17 cellular contexts compared by ENCODE assay signal in the genomic region with DNA sequence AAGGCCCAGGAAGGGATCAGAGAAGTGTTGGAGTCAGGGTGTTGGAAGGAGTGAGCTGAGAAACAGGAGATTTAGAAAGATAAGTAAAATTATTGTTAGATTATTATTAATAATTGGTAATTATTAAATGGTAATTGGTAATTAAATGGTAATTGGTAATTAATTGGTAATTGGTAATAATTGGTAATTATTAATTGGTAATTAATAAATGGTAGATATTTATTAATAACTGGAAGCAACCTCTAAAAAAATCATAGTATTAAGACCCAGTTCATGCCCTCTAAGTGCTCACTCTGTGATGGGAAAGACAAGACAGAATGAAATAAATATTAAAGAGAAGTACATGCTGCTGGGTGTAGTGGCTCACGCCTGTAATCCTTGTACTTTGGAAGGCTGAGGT. TPM values are rescaled to one million over a fixed set of nuclear protein-coding genes. Genes with fewer than 3 reads are reported as not detected.
DNase-seq lines count a peak whose midpoint lies in the region; ATAC-seq and TF ChIP-seq lines count a peak whose summit lies in the region.
"Had no signal": no experiment of that assay in that cellular context is flagged by ENCODE, and none has a peak within 500 bp of the region (broad histone marks: within the 10 kb centered on the region; RNA-seq: fewer than 3 reads in every experiment).

No MANE protein-coding gene starts in this region.

- H3K9ac ChIP-seq in H9 (ENCODE audit: extremely low read depth, insufficient read length, low read length) = no peak overlapping the region
- H3K9ac ChIP-seq: BLaER1 treated with 17β-estradiol and CSF1 and Interleukin-3, amounts not matched to agents 10 nM and 100 nM had no signal

- no peak overlapping the region for H3K18ac ChIP-seq in H9 (ENCODE audit: insufficient read length, low read depth, low read length)

- no peak overlapping the region for H2BK5ac ChIP-seq in H9 (ENCODE audit: insufficient read length, low read length)

- peak overlapping the region; percentile 14 for H2AFZ ChIP-seq in H9 (ENCODE audit: low read length)

- H4K91ac ChIP-seq in H9 (ENCODE audit: insufficient read length, low read depth, low read length) = no peak overlapping the region

- no peak overlapping the region for H4K5ac ChIP-seq in H9 (ENCODE audit: insufficient read length, low read depth, low read length)

- no peaks in the 10 kb centered on the region for H3K4me1 ChIP-seq in H9 (ENCODE audit: insufficient read depth, low read length)
- H3K4me1 ChIP-seq: Caco-2 had no signal

- H3K56ac ChIP-seq in H9 (ENCODE audit: insufficient read length, low read depth, low read length) = no peak overlapping the region

- no CpG with 5 or more reads among the region's 1 CpG for WGBS in H9 (ENCODE audit: extremely low coverage, insufficient read length, low lambda C conversion rate)

- no peak overlapping the region for H3K27ac Mint-ChIP-seq in H9
- no peak overlapping the region for H3K27ac Mint-ChIP-seq in WTC11
- H3K27ac Mint-ChIP-seq: B cell; CD4-positive, alpha-beta T cell; CD8-positive, alpha-beta T cell had no signal

- no peak overlapping the region for H3T11ph ChIP-seq in H9 (ENCODE audit: low read length)

- no peaks in the 10 kb centered on the region for H4K20me1 ChIP-seq in H9 (ENCODE audit: control insufficient read depth, insufficient read depth, insufficient read length)
- H4K20me1 ChIP-seq: BLaER1 treated with 17β-estradiol and CSF1 and Interleukin-3, amounts not matched to agents 10 nM and 100 nM had no signal

- H3K4me1 Mint-ChIP-seq in H9 (no peaks in the 10 kb centered on the region; a peak in 1 of 4 replicates), WTC11 (no peaks in the 10 kb centered on the region)

- CTCF ChIA-PET in WTC11 (lab: Charles Lee) = no interaction called here

- no peak overlapping the region for H3K14ac ChIP-seq in H9 (ENCODE audit: insufficient read depth, low read length)

- H2BK120ac ChIP-seq in H9 (ENCODE audit: low read depth, low read length, poor library complexity, severe bottlenecking) = no peak overlapping the region

- no peak for ATAC-seq in WTC11
- ATAC-seq: CD8-positive, alpha-beta T cell; GM12878 had no signal

- H3K9me3 Mint-ChIP-seq in H9 (peaks cover 2 to 6% of the 10 kb centered on the region in 2 experiments; a peak in 3 of 5 replicates), WTC11 (no peaks in the 10 kb centered on the region)
- H3K9me3 Mint-ChIP-seq: CD4-positive, alpha-beta T cell; CD8-positive, alpha-beta T cell had no signal

- DNase-seq in H9 = no peak
- no peak for DNase-seq in WTC11 (ENCODE audit: low spot score)
- DNase-seq in NCI-H1048 (lab: John Stamatoyannopoulos, UW) = no peak
- no peak for DNase-seq in Ammon's horn (ENCODE audit: low spot score)
- no peak for DNase-seq in NCI-H524 (lab: John Stamatoyannopoulos, UW)
- DNase-seq: 8988T; ACHN; Caco-2; Calu3; CD4-positive, alpha-beta T cell; CD8-positive, alpha-beta T cell; DMS79 treated with DMSO at 0.1 percent for 48 hours; GDM1 had no signal

- H3K23ac ChIP-seq in H9 (ENCODE audit: insufficient read length, low read depth, low read length) = no peak overlapping the region

- POLR2A ChIA-PET in WTC11 (lab: Charles Lee) = no interaction called here

- no peak overlapping the region for H2AK5ac ChIP-seq in H9 (ENCODE audit: insufficient read length, low read length)

- no peak overlapping the region for H2BK12ac ChIP-seq in H9 (ENCODE audit: insufficient read length, low read depth, low read length)

- no peak overlapping the region for H3K27ac ChIP-seq in H9 (ENCODE audit: insufficient read length, low read depth, low read length)
- H3K27ac ChIP-seq: BLaER1 treated with 17β-estradiol and CSF1 and Interleukin-3, amounts not matched to agents 10 nM and 100 nM; C4-2B had no signal

- TF ChIP-seq CTCF in H9 (conservative IDR thresholded peaks at IDR 0.05) (no peak), WTC11 (IDR thresholded peaks at IDR 0.05) (no peak)

- H2BK15ac ChIP-seq in H9 (ENCODE audit: low read depth, low read length) = no peak overlapping the region

- no peaks in the 10 kb centered on the region for H3K27me3 ChIP-seq in H9 (ENCODE audit: insufficient read depth, low read length)
- H3K27me3 ChIP-seq: BLaER1 treated with 17β-estradiol and CSF1 and Interleukin-3, amounts not matched to agents 10 nM and 100 nM had no signal

- H4K8ac ChIP-seq in H9 (replicated peaks; ENCODE audit: insufficient read length, low read depth, low read length) = no peak overlapping the region

- H3K4me2 ChIP-seq in H9 (ENCODE audit: insufficient read depth, insufficient read length, low read length) = no peak overlapping the region
- H3K4me2 ChIP-seq: BLaER1 treated with 17β-estradiol and CSF1 and Interleukin-3, amounts not matched to agents 10 nM and 100 nM had no signal

- H3K4ac ChIP-seq in H9 (ENCODE audit: low read depth, low read length) = no peak overlapping the region

- H3K9me3 ChIP-seq in H9 (ENCODE audit: control insufficient read depth, low read depth, low read length) = no peaks in the 10 kb centered on the region
- H3K9me3 ChIP-seq: BLaER1 treated with 17β-estradiol and CSF1 and Interleukin-3, amounts not matched to agents 10 nM and 100 nM; Caco-2 had no signal

- H3K27me3 Mint-ChIP-seq in H9 (ENCODE audit: low read depth) (no peaks in the 10 kb centered on the region; the same call in 1 of the 2 replicates), WTC11 (ENCODE audit: low read depth) (no peaks in the 10 kb centered on the region)
- H3K27me3 Mint-ChIP-seq: B cell; CD4-positive, alpha-beta T cell had no signal

- H2BK20ac ChIP-seq in H9 (ENCODE audit: low read depth, low read length, poor library complexity, severe bottlenecking) = no peak overlapping the region

- H3K36me3 Mint-ChIP-seq in H9 (ENCODE audit: insufficient read depth in 1 of 3, low read depth in 3 of 3) (no peaks in the 10 kb centered on the region), WTC11 (no peaks in the 10 kb centered on the region)
- H3K36me3 Mint-ChIP-seq: CD8-positive, alpha-beta T cell had no signal

- H3K79me1 ChIP-seq in H9 (ENCODE audit: insufficient read depth, low read depth, low read length, poor library complexity, severe bottlenecking) = no peaks in the 10 kb centered on the region

- H3K79me2 ChIP-seq in H9 (ENCODE audit: insufficient read depth, low read length) = no peaks in the 10 kb centered on the region

- H3K4me3 Mint-ChIP-seq in H9 (no peak overlapping the region), WTC11 (no peak overlapping the region)
- H3K4me3 Mint-ChIP-seq: B cell; CD4-positive, alpha-beta T cell; CD8-positive, alpha-beta T cell had no signal

- no peaks in the 10 kb centered on the region for H3K23me2 ChIP-seq in H9 (ENCODE audit: insufficient read length, low read depth, low read length, poor library complexity, severe bottlenecking)

TF ChIP-seq in WTC11, 78 proteins besides CTCF, POLR2A, EP300 and RAD21:
- TF ChIP-seq JUN (CRISPR knock-in tag; IDR thresholded peaks at IDR 0.05) (no peak), HMGA2 (CRISPR knock-in tag; IDR thresholded peaks at IDR 0.05) (peak; percentile 59)

RNA-seq across cellular contexts. Expression of a gene that starts 13.8 kb away (rescaled TPM):
- total RNA-seq in H9 (2021) (40.2 and 44.1 TPM in 2 replicates), WTC11 (2021) (37.1 to 41.7 TPM (median 39.3 TPM) in 3 replicates)
